11 cellular contexts compared by ENCODE assay signal in genomic region chr5:131280417-131280816, GRCh38. TPM values are rescaled to one million over a fixed set of nuclear protein-coding genes. Genes with fewer than 3 reads are reported as not detected.
A peak's percentile ranks its signal among the peaks of the same experiment; 100 is the strongest.
DNase-seq lines count a peak whose midpoint lies in the region; ATAC-seq, FAIRE-seq and TF ChIP-seq lines count a peak whose summit lies in the region.
"Had no signal": no experiment of that assay in that cellular context is flagged by ENCODE, and none has a peak within 500 bp of the region (broad histone marks: within the 10 kb centered on the region; RNA-seq: fewer than 3 reads in every experiment).

No MANE protein-coding gene starts in this region.

- no peak overlapping the region for H3K4me2 ChIP-seq in HepG2 (ENCODE audit: low read depth, low read length)

- no peak for TF ChIP-seq RAD21 in HepG2 (CRISPR knock-in tag; IDR thresholded peaks at IDR 0.05)

- no peak for ATAC-seq in HepG2
- ATAC-seq in right lobe of liver, result no peak
- no peak for ATAC-seq in HG02938 (IDR thresholded peaks at IDR 0.05; ENCODE audit: unreplicated experiment)
- no peak for ATAC-seq in GM21390 (IDR thresholded peaks at IDR 0.05; ENCODE audit: unreplicated experiment)
- ATAC-seq: psoas muscle had no signal

- H3K4me3 Mint-ChIP-seq in activated T-helper 2 cell treated with anti-CD3 and anti-CD28 coated beads, Interferon-gamma antibody, Interleukin-2, Interleukin-4, amounts not matched to agents 10 μg/mL and 5 μg/mL and 100 μg/mL, durations not matched to agents 14 hours and 24 hours and 36 hours (ENCODE audit: low read depth), result peak overlapping the region; percentile 82
- peak overlapping the region; percentile 10 for H3K4me3 Mint-ChIP-seq in type B pancreatic cell

- no peaks in the 10 kb centered on the region for H3K9me3 Mint-ChIP-seq in activated T-helper 2 cell treated with anti-CD3 and anti-CD28 coated beads, Interferon-gamma antibody, Interleukin-2, Interleukin-4, amounts not matched to agents 10 μg/mL and 5 μg/mL and 100 μg/mL, durations not matched to agents 14 hours and 24 hours and 36 hours
- no peaks in the 10 kb centered on the region for H3K9me3 Mint-ChIP-seq in type B pancreatic cell

- H4K20me1 ChIP-seq in HepG2 (ENCODE audit: insufficient read depth, low read length), result 0 out of 2 replicates have a peak, but pooled peaks cover 9% of the 10 kb centered on the region

- no peaks in the 10 kb centered on the region for H3K27me3 Mint-ChIP-seq in activated T-helper 2 cell treated with anti-CD3 and anti-CD28 coated beads, Interferon-gamma antibody, Interleukin-2, Interleukin-4, amounts not matched to agents 10 μg/mL and 5 μg/mL and 100 μg/mL, durations not matched to agents 14 hours and 24 hours and 36 hours (ENCODE audit: low read depth)
- no peaks in the 10 kb centered on the region for H3K27me3 Mint-ChIP-seq in type B pancreatic cell

- H3K27me3 ChIP-seq in HepG2 (ENCODE audit: control insufficient read depth in 1 of 2, insufficient read depth in 2 of 2, low read length in 2 of 2) (no peaks in the 10 kb centered on the region), right lobe of liver (no peaks in the 10 kb centered on the region)

- no peak for TF ChIP-seq EP300 in HepG2 (IDR thresholded peaks at IDR 0.05; ENCODE audit: low read depth in 2 of 2, low read length in 2 of 2)
- no peak for TF ChIP-seq EP300 in HepG2 (CRISPR knock-in tag; IDR thresholded peaks at IDR 0.05; ENCODE audit: borderline replicate concordance)

- no peak for DNase-seq in HepG2 (ENCODE audit: low spot score)
- no peak for DNase-seq in right lobe of liver
- DNase-seq in activated T-helper 2 cell treated with anti-CD3 and anti-CD28 coated beads, Interferon-gamma antibody, Interleukin-2, Interleukin-4, amounts not matched to agents 10 μg/mL and 5 μg/mL and 100 μg/mL, durations not matched to agents 14 hours and 24 hours and 36 hours (ENCODE audit: low spot score), result no peak
- DNase-seq in frontal cortex (ENCODE audit: low spot score in 2 of 2), result no peak
- no peak for DNase-seq in type B pancreatic cell (ENCODE audit: extremely low spot score, unreplicated experiment)
- no peak for DNase-seq in NCI-H524 (lab: John Stamatoyannopoulos, UW)
- DNase-seq: activated CD4-positive, CD25-positive, alpha-beta regulatory T cell; C1 segment of cervical spinal cord; psoas muscle had no signal

- H3K4me1 ChIP-seq in HepG2 (ENCODE audit: insufficient read depth, low read length) (peaks cover 28% of the 10 kb centered on the region), right lobe of liver (peaks cover 0 to 38% (median 0%) of the 10 kb centered on the region in 4 donors)

- peak overlapping the region; percentile 96 for H3K27ac Mint-ChIP-seq in activated T-helper 2 cell treated with anti-CD3 and anti-CD28 coated beads, Interferon-gamma antibody, Interleukin-2, Interleukin-4, amounts not matched to agents 10 μg/mL and 5 μg/mL and 100 μg/mL, durations not matched to agents 14 hours and 24 hours and 36 hours
- H3K27ac Mint-ChIP-seq in type B pancreatic cell, result peak overlapping the region; percentile 91

- H3K4me3 ChIP-seq in HepG2 (replicated peaks in 1 of 3; ENCODE audit: insufficient read depth in 1 of 3, low read depth in 2 of 3, low read length in 3 of 3) (no peak overlapping the region), right lobe of liver (no peak overlapping the region)
- H3K4me3 ChIP-seq: psoas muscle had no signal

- no TSS peak for BruUV-seq in HepG2 (replicated peaks; lab: Mats Ljungman, UMichigan)

- H2AFZ ChIP-seq in HepG2 (ENCODE audit: low read length), result no peak overlapping the region

- peaks cover 79% of the 10 kb centered on the region for H3K4me1 Mint-ChIP-seq in activated T-helper 2 cell treated with anti-CD3 and anti-CD28 coated beads, Interferon-gamma antibody, Interleukin-2, Interleukin-4, amounts not matched to agents 10 μg/mL and 5 μg/mL and 100 μg/mL, durations not matched to agents 14 hours and 24 hours and 36 hours (ENCODE audit: low read depth)
- peaks cover 30% of the 10 kb centered on the region for H3K4me1 Mint-ChIP-seq in type B pancreatic cell (ENCODE audit: unreplicated experiment)

- TF ChIP-seq POLR2A in HepG2 (IDR thresholded peaks at IDR 0.05; ENCODE audit: insufficient read depth in 1 of 2, low read depth in 2 of 2, low read length in 2 of 2), result no peak
- TF ChIP-seq POLR2A in right lobe of liver (IDR thresholded peaks at IDR 0.05), result no peak

- H3K36me3 Mint-ChIP-seq in activated T-helper 2 cell treated with anti-CD3 and anti-CD28 coated beads, Interferon-gamma antibody, Interleukin-2, Interleukin-4, amounts not matched to agents 10 μg/mL and 5 μg/mL and 100 μg/mL, durations not matched to agents 14 hours and 24 hours and 36 hours (ENCODE audit: low read depth), result peaks cover 48% of the 10 kb centered on the region
- peaks cover 1% of the 10 kb centered on the region for H3K36me3 Mint-ChIP-seq in type B pancreatic cell

- 97% methylated on average over 3 of the region's 3 CpGs for WGBS in HepG2 (ENCODE audit: low lambda C conversion rate)
- WGBS in right lobe of liver (ENCODE audit: insufficient coverage, low coverage, low lambda C conversion rate, missing lambda C conversion rate), result 79% methylated on average over 3 of the region's 3 CpGs

- H3K27ac ChIP-seq in HepG2 (ENCODE audit: extremely low read length, insufficient read depth, low read length) (no peak overlapping the region), right lobe of liver (peak overlapping the region in 1 of 3 donors; percentile 68)
- H3K27ac ChIP-seq: psoas muscle had no signal

- CTCF ChIA-PET in HepG2 (lab: Yijun Ruan, JAX; ENCODE audit: low intra/inter-chr PET ratio, low total read pairs), result no interaction called here

- H3K9me3 ChIP-seq in HepG2 (ENCODE audit: low read length) (no peaks in the 10 kb centered on the region), right lobe of liver (no peaks in the 10 kb centered on the region)
- H3K9me3 ChIP-seq: psoas muscle had no signal

- POLR2A ChIA-PET in HepG2 (lab: Yijun Ruan, JAX), result no interaction called here

- peaks cover 65% of the 10 kb centered on the region for H3K79me2 ChIP-seq in HepG2 (ENCODE audit: insufficient read depth, low read length)

- intact Hi-C loops in HepG2 (cut with micrococcal nuclease; ENCODE audit: unreplicated experiment) (no loop called here), right lobe of liver (cut with DNase I) (no loop called here)
- intact Hi-C loops in activated T-helper 2 cell treated with anti-CD3 and anti-CD28 coated beads, Interferon-gamma antibody, Interleukin-2, Interleukin-4, amounts not matched to agents 10 μg/mL and 5 μg/mL and 100 μg/mL, durations not matched to agents 14 hours and 24 hours and 36 hours (cut with micrococcal nuclease), result loop anchor here (2.0 to 10.0 kb wide), 3 partner anchors 28 to 744 kb away; no protein-coding TSS in a partner anchor

- in situ Hi-C loops in HepG2 (cut with HindIII; ENCODE audit: extremely low pct_ligation_motif_present, low pct_unique_long_range_greater_than_20kb), result no loop called here

- no peak for FAIRE-seq in HepG2 (lab: Jason Lieb, UNC)
- peak; percentile 58 for FAIRE-seq in frontal cortex (lab: Jason Lieb, UNC)

- TF ChIP-seq CTCF in HepG2 (CRISPR knock-in tag; IDR thresholded peaks at IDR 0.05), result no peak
- no peak for TF ChIP-seq CTCF in right lobe of liver (IDR thresholded peaks at IDR 0.05)
- no peak for TF ChIP-seq CTCF in type B pancreatic cell (conservative IDR thresholded peaks at IDR 0.05)

- no peaks in the 10 kb centered on the region for H3K36me3 ChIP-seq in HepG2 (replicated peaks in 1 of 2; ENCODE audit: control insufficient read depth in 1 of 2, insufficient read depth in 2 of 2, low read length in 2 of 2)
- H3K36me3 ChIP-seq in right lobe of liver, result no peaks in the 10 kb centered on the region

- H3K9ac ChIP-seq in HepG2 (ENCODE audit: insufficient read depth, low read depth, low read length), result no peak overlapping the region

TF ChIP-seq in HepG2, 621 proteins besides CTCF, POLR2A, EP300 and RAD21 (continues in another document):
- TF ChIP-seq SP5 (CRISPR knock-in tag; IDR thresholded peaks at IDR 0.05; ENCODE audit: borderline replicate concordance, low read depth) (no peak), NFE2L2 (IDR thresholded peaks at IDR 0.05; ENCODE audit: low read length) (no peak), NR1H2 (CRISPR knock-in tag; IDR thresholded peaks at IDR 0.05; ENCODE audit: borderline replicate concordance, low read depth) (no peak), TGIF2 (CRISPR knock-in tag; IDR thresholded peaks at IDR 0.05) (no peak), ATAD3A (CRISPR knock-in tag; IDR thresholded peaks at IDR 0.05) (no peak)
- TF ChIP-seq, protein P1, sequence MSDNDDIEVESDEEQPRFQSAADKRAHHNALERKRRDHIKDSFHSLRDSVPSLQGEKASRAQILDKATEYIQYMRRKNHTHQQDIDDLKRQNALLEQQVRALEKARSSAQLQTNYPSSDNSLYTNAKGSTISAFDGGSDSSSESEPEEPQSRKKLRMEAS (IDR thresholded peaks at IDR 0.05), result no peak

RNA-seq across cellular contexts. Expression of gene CDC42SE2, which starts 16.6 kb away (rescaled TPM):
- total RNA-seq in HepG2 (2016; rRNA removed; fragmentation: Illumina TruSeq; extraction: Trizol) (25.0 and 40.7 TPM in 2 replicates), right lobe of liver (10 to 100 TPM; 10.3 to 19.8 (median 15.0) TPM), frontal cortex (144 TPM), type B pancreatic cell (ENCODE audit: low replicate concordance) (26.0 and 27.8 TPM in 2 replicates)
- 4.1 and 6.0 TPM in 2 replicates for total RNA-seq in HepG2 (2016; cell fraction: cytosol; rRNA removed; fragmentation: Illumina TruSeq; extraction: Trizol; ENCODE audit: low read depth)
- total RNA-seq in HepG2 (2016; cell fraction: insoluble cytoplasmic fraction; rRNA removed; fragmentation: Illumina TruSeq; extraction: Trizol), result 25.3 and 38.9 TPM in 2 replicates
- 22.1 and 22.9 TPM in 2 replicates for total RNA-seq in HepG2 (2016; cell fraction: membrane; rRNA removed; fragmentation: Illumina TruSeq; extraction: Trizol)
- total RNA-seq in HepG2 (2016; cell fraction: nucleus; rRNA removed; fragmentation: Illumina TruSeq; extraction: Trizol), result 15.2 and 19.0 TPM in 2 replicates
- polyA plus RNA-seq in HepG2 (2011; rRNA removed), result 15.4 and 19.6 TPM in 2 replicates
- 8.3 and 14.9 TPM in 2 replicates for polyA plus RNA-seq in HepG2 (2011; cell fraction: cytosol; rRNA removed)
- polyA plus RNA-seq in HepG2 (2011; cell fraction: nucleus; rRNA removed), result 4.3 and 5.7 TPM in 2 replicates
- polyA plus RNA-seq in HepG2 (2012), result 17.1 and 18.8 TPM in 2 replicates
- polyA plus RNA-seq in HepG2 (2016; cell fraction: cytosol; fragmentation: Illumina TruSeq; extraction: Trizol; ENCODE audit: low read depth), result 3.5 and 5.5 TPM in 2 replicates
- polyA plus RNA-seq in HepG2 (2016; cell fraction: insoluble cytoplasmic fraction; fragmentation: Illumina TruSeq; extraction: Trizol; ENCODE audit: low read depth), result 37.1 and 39.0 TPM in 2 replicates
- polyA plus RNA-seq in HepG2 (2016; cell fraction: membrane; fragmentation: Illumina TruSeq; extraction: Trizol; ENCODE audit: low read depth), result 14.3 and 17.7 TPM in 2 replicates
- 17.8 and 18.4 TPM in 2 replicates for polyA plus RNA-seq in HepG2 (2016; cell fraction: nucleus; fragmentation: Illumina TruSeq; extraction: Trizol; ENCODE audit: insufficient read depth, low read depth)
- 9.0 and 11.6 TPM in 2 replicates for polyA minus RNA-seq in HepG2 (2011; rRNA and poly(A)+ RNA removed; ENCODE audit: low replicate concordance)
- 15.6 and 18.7 TPM in 2 replicates for polyA minus RNA-seq in HepG2 (2011; cell fraction: cytosol; rRNA and poly(A)+ RNA removed)
- 23.7 and 30.1 TPM in 2 replicates for polyA minus RNA-seq in HepG2 (2011; cell fraction: nucleus; rRNA and poly(A)+ RNA removed)
- 89.5 and 91.0 TPM in 2 replicates for total RNA-seq in activated T-helper 2 cell treated with anti-CD3 and anti-CD28 coated beads, Interferon-gamma antibody, Interleukin-2, Interleukin-4, amounts not matched to agents 10 μg/mL and 5 μg/mL and 100 μg/mL, durations not matched to agents 14 hours and 24 hours and 36 hours
